Comparison of ENCODE assay signal across 13 cellular contexts in genomic region chr2:121721926-121722325, GRCh38. TPM values are rescaled to one million over a fixed set of nuclear protein-coding genes. Genes with fewer than 3 reads are reported as not detected.
DNase-seq lines count a peak whose midpoint lies in the region; ATAC-seq and TF ChIP-seq lines count a peak whose summit lies in the region.
"Had no signal": no experiment of that assay in that cellular context is flagged by ENCODE, and none has a peak within 500 bp of the region (broad histone marks: within the 10 kb centered on the region; RNA-seq: fewer than 3 reads in every experiment).

No MANE protein-coding gene starts in this region.

- POLR2A ChIA-PET in GM10248 (lab: Yijun Ruan, JAX) = no interaction called here

- CTCF ChIA-PET in GM10248 (lab: Yijun Ruan, JAX) = interaction anchor here (1.2 to 1.6 kb wide), 2 partner anchors 320 to 642 kb away, joined by 4 to 5 read pairs; no protein-coding TSS in a partner anchor

- DNase-seq in stimulated activated CD4-positive, alpha-beta T cell treated with anti-CD3 and anti-CD28 coated beads, Interleukin-15, amount 100 ng/mL, for 24 hours = peak; percentile 35
- DNase-seq in stimulated activated CD4-positive, alpha-beta T cell treated with anti-CD3 and anti-CD28 coated beads, Interleukin-4, amount 100 ng/mL, for 4 hours = no peak
- peak; percentile 71 for DNase-seq in stromal cell of bone marrow (ENCODE audit: low read depth)
- DNase-seq in H4 (ENCODE audit: low spot score) = no peak
- DNase-seq in GM10248 (ENCODE audit: extremely low spot score) = no peak
- DNase-seq: body of pancreas; hypothalamus; NCI-H345; stimulated activated CD4-positive, alpha-beta T cell treated with anti-CD3 and anti-CD28 coated beads, Interleukin-2, amount 100 ng/mL, for 48 hours; upper lobe of left lung had no signal

- ATAC-seq in SK-N-SH treated with all-trans-retinoic acid at 6 μM for 48 hours = peak; percentile 42
- peak; percentile 81 for ATAC-seq in esophagus mucosa
- no peak for ATAC-seq in GM21515 (IDR thresholded peaks at IDR 0.05; ENCODE audit: unreplicated experiment)
- ATAC-seq: body of pancreas had no signal

- TF ChIP-seq CTCF in GM10248 (IDR thresholded peaks at IDR 0.05; ENCODE audit: control extremely low read depth, extremely low read depth, low read depth, missing control alignments) = no peak

TF ChIP-seq in SK-N-SH treated with all-trans-retinoic acid at 6 μM for 48 hours, 23 proteins besides CTCF, POLR2A, EP300 and RAD21:
- no peak for TF ChIP-seq ARNTL (CRISPR knock-in tag; IDR thresholded peaks at IDR 0.05; ENCODE audit: borderline replicate concordance, low read depth)
- TF ChIP-seq POU6F1 (CRISPR knock-in tag; IDR thresholded peaks at IDR 0.05; ENCODE audit: borderline replicate concordance, low read depth) = no peak
- no peak for TF ChIP-seq ESRRG (CRISPR knock-in tag; IDR thresholded peaks at IDR 0.05)
- TF ChIP-seq BACH2 (CRISPR knock-in tag; IDR thresholded peaks at IDR 0.05; ENCODE audit: borderline replicate concordance) = no peak
- TF ChIP-seq CREB5 (CRISPR knock-in tag; IDR thresholded peaks at IDR 0.05; ENCODE audit: low read depth) = no peak
- no peak for TF ChIP-seq PATZ1 (CRISPR knock-in tag; IDR thresholded peaks at IDR 0.05; ENCODE audit: borderline replicate concordance)
- no peak for TF ChIP-seq ZNF565 (CRISPR knock-in tag; conservative IDR thresholded peaks at IDR 0.05; ENCODE audit: low read depth)

RNA-seq across cellular contexts. Expression of gene NIFK, which starts 14.7 kb away (rescaled TPM):
- 54.8 TPM for total RNA-seq in esophagus mucosa
- total RNA-seq in H4 (2014; rRNA removed; shearing (Covaris generic)) = 53.6 and 65.0 TPM in 2 replicates

RNA-seq across cellular contexts. Expression of gene TSN, which starts 33.5 kb away (rescaled TPM):
- 38.7 TPM for total RNA-seq in esophagus mucosa
- 37.9 and 58.5 TPM in 2 replicates for total RNA-seq in H4 (2014; rRNA removed; shearing (Covaris generic))

Comparison
In these comparisons a context has a peak if more than half of its experiments do, and no peak if none do; other contexts are left out.
1. DNase-seq: peak in stimulated activated CD4-positive, alpha-beta T cell treated with anti-CD3 and anti-CD28 coated beads, Interleukin-15, amount 100 ng/mL, for 24 hours (single experiment) and stromal cell of bone marrow (single experiment); none in stimulated activated CD4-positive, alpha-beta T cell treated with anti-CD3 and anti-CD28 coated beads, Interleukin-4, amount 100 ng/mL, for 4 hours (0 of 2), H4 (single experiment) and GM10248 (single experiment).